14 cellular contexts compared by ENCODE assay signal in the genomic region with DNA sequence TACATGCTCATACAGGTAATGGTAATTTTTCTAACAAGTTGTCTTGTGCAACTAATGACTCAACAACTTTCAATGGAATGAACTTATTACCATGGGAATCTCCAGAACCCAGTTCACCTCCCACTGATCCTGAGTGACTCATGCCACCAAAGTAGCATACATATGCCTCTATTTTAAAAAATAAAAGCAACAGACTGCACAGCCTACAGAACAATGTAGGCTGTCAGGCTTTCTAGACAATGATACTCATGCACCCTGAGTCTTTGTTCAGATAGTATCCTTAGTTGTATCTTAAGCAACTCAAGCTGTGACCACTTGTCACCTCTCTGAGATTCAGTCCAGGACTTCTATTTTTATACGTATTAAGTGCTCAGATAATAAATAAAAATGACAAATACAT.
DNase-seq lines count a peak whose midpoint lies in the region; ATAC-seq and TF ChIP-seq lines count a peak whose summit lies in the region.
"Had no signal": no experiment of that assay in that cellular context is flagged by ENCODE, and none has a peak within 500 bp of the region (broad histone marks: within the 10 kb centered on the region; RNA-seq: fewer than 3 reads in every experiment).

No MANE protein-coding gene starts in this region.

- H3K79me2 ChIP-seq in GM23248 (ENCODE audit: insufficient read depth): no peaks in the 10 kb centered on the region

- no peak overlapping the region for H4K91ac ChIP-seq in neuronal stem cell (ENCODE audit: low read depth, low read length, poor library complexity)

- no peak overlapping the region for H3K18ac ChIP-seq in neuronal stem cell (ENCODE audit: low read length)

- no peak overlapping the region for H2BK12ac ChIP-seq in neuronal stem cell (ENCODE audit: low read length)

- no peaks in the 10 kb centered on the region for H3K79me1 ChIP-seq in neuronal stem cell (ENCODE audit: low read depth, low read length)

- no peak overlapping the region for H2BK5ac ChIP-seq in neuronal stem cell (ENCODE audit: low read length)

- H3K14ac ChIP-seq in neuronal stem cell (ENCODE audit: low read length): no peak overlapping the region

- no peaks in the 10 kb centered on the region for H4K20me1 ChIP-seq in GM23248 (ENCODE audit: insufficient read depth)
- H4K20me1 ChIP-seq: BLaER1 treated with 17β-estradiol and CSF1 and Interleukin-3, amounts not matched to agents 10 nM and 100 nM had no signal

- no peak overlapping the region for H4K8ac ChIP-seq in neuronal stem cell (ENCODE audit: low read depth, low read length)

- H2AFZ ChIP-seq in GM23248 (no peak overlapping the region), neuronal stem cell (ENCODE audit: low read length) (no peak overlapping the region)

- no peak overlapping the region for H3K27ac ChIP-seq in A673 (ENCODE audit: low read depth, low read length, poor library complexity, severe bottlenecking)
- H3K27ac ChIP-seq in GM23248: 0 out of 2 replicates have a peak overlapping the region, but pooled peaks have one; percentile 3
- H3K27ac ChIP-seq in neuronal stem cell (replicated peaks; ENCODE audit: low read length): no peak overlapping the region
- H3K27ac ChIP-seq: BLaER1 treated with 17β-estradiol and CSF1 and Interleukin-3, amounts not matched to agents 10 nM and 100 nM; vagina had no signal

- intact Hi-C loops in A673 (cut with micrococcal nuclease; ENCODE audit: unreplicated experiment) (no loop called here), head of caudate nucleus (cut with DNase I) (no loop called here)

- in situ Hi-C loops in GM23248 (cut with MboI) (loop anchor here (25.0 kb wide), 3 partner anchors 513 to 838 kb away; no protein-coding TSS in a partner anchor), astrocyte of the cerebellum (cut with HindIII; ENCODE audit: low sequenced_read_pairs) (no loop called here)

- no peak overlapping the region for H3K23ac ChIP-seq in neuronal stem cell (ENCODE audit: low read depth, low read length, poor library complexity)

- no peaks in the 10 kb centered on the region for H3K4me1 ChIP-seq in A673 (ENCODE audit: insufficient read depth, low read length, poor library complexity, severe bottlenecking)
- peaks cover 17% of the 10 kb centered on the region for H3K4me1 ChIP-seq in GM23248 (ENCODE audit: insufficient read depth)
- H3K4me1 ChIP-seq in neuronal stem cell (ENCODE audit: control insufficient read depth in 2 of 2, insufficient read depth in 1 of 2, low read depth in 1 of 2, low read length in 2 of 2): peaks cover 0 to 7% of the 10 kb centered on the region in 2 donors

- H3F3A ChIP-seq in GM23248 (ENCODE audit: insufficient read depth): peaks cover 4% of the 10 kb centered on the region; the same call in 1 of the 2 replicates

- H2BK120ac ChIP-seq in neuronal stem cell (ENCODE audit: low read depth, low read length): no peak overlapping the region

- H2AK5ac ChIP-seq in neuronal stem cell (ENCODE audit: low read depth, low read length): no peak overlapping the region

- H3K4me2 ChIP-seq in GM23248 (ENCODE audit: unreplicated experiment) (peak overlapping the region; percentile 51), neuronal stem cell (ENCODE audit: insufficient read depth, low read length, poor library complexity, severe bottlenecking) (no peak overlapping the region)
- H3K4me2 ChIP-seq: BLaER1 treated with 17β-estradiol and CSF1 and Interleukin-3, amounts not matched to agents 10 nM and 100 nM had no signal

- POLR2A ChIA-PET in A673 (lab: Charles Lee; ENCODE audit: low non-redundant PET): no interaction called here

- H3K36me3 ChIP-seq in A673 (ENCODE audit: insufficient read depth, low read length, poor library complexity, severe bottlenecking): no peaks in the 10 kb centered on the region
- no peaks in the 10 kb centered on the region for H3K36me3 ChIP-seq in GM23248 (ENCODE audit: low read depth)
- no peaks in the 10 kb centered on the region for H3K36me3 ChIP-seq in neuronal stem cell (replicated peaks in 1 of 2; ENCODE audit: control insufficient read depth in 2 of 2, insufficient read depth in 2 of 2, low read length in 2 of 2)
- H3K36me3 ChIP-seq: BLaER1 treated with 17β-estradiol and CSF1 and Interleukin-3, amounts not matched to agents 10 nM and 100 nM; vagina had no signal

- H3K9me2 ChIP-seq in GM23248 (ENCODE audit: insufficient read depth): no peaks in the 10 kb centered on the region; the same call in 1 of the 2 replicates

- no peak overlapping the region for H3K4ac ChIP-seq in neuronal stem cell (ENCODE audit: low read length)

- no TSS peak for BruUV-seq in A673 (replicated peaks; lab: Mats Ljungman, UMichigan)

- no peak overlapping the region for H3K4me3 ChIP-seq in A673 (ENCODE audit: low read depth, low read length, poor library complexity, severe bottlenecking)
- H3K4me3 ChIP-seq in GM23248: no peak overlapping the region
- H3K4me3 ChIP-seq in astrocyte of the cerebellum (ENCODE audit: low read depth, low read length): no peak overlapping the region
- H3K4me3 ChIP-seq in neuronal stem cell (ENCODE audit: low read length in 2 of 2): no peak overlapping the region
- H3K4me3 ChIP-seq: BLaER1 treated with 17β-estradiol and CSF1 and Interleukin-3, amounts not matched to agents 10 nM and 100 nM; vagina had no signal

- ATAC-seq in HG03354 (IDR thresholded peaks at IDR 0.05; ENCODE audit: poor library complexity, severe bottlenecking, unreplicated experiment) (no peak), HG03457 (IDR thresholded peaks at IDR 0.05; ENCODE audit: unreplicated experiment) (no peak)
- no peak for ATAC-seq in activated CD4-positive, CD25-positive, alpha-beta regulatory T cell treated with anti-CD3 and anti-CD28 coated beads, Interleukin-2, amount 50 U/mL, for 24 hours

- H3K9me3 ChIP-seq in A673 (ENCODE audit: low read depth, low read length, poor library complexity, severe bottlenecking) (no peaks in the 10 kb centered on the region), GM23248 (ENCODE audit: low read depth) (no peaks in the 10 kb centered on the region), neuronal stem cell (replicated peaks in 1 of 2; ENCODE audit: control insufficient read depth in 2 of 2, insufficient read depth in 1 of 2, low read depth in 1 of 2, low read length in 2 of 2) (no peaks in the 10 kb centered on the region)
- H3K9me3 ChIP-seq: BLaER1 treated with 17β-estradiol and CSF1 and Interleukin-3, amounts not matched to agents 10 nM and 100 nM; vagina had no signal

- 44 to 50% methylated on average over 1 of the region's 1 CpG for WGBS in GM23248 (ENCODE audit: low coverage in 1 of 2, low lambda C conversion rate in 2 of 2, missing lambda C conversion rate in 2 of 2), 2 experiments
- no CpG with 5 or more reads among the region's 1 CpG for WGBS in neuronal stem cell (ENCODE audit: extremely low coverage in 2 of 2, insufficient read length in 2 of 2, insufficient replicate concordance in 1 of 2), 2 donors

- no peak overlapping the region for H2BK15ac ChIP-seq in neuronal stem cell (ENCODE audit: low read length)

- peak; percentile 33 for DNase-seq in A673 (ENCODE audit: low spot score)
- peak; percentile 90 for DNase-seq in GM23248
- DNase-seq in astrocyte of the cerebellum (ENCODE audit: low read depth): peak; percentile 75
- DNase-seq in head of caudate nucleus: peak in 26 of 42 donors; percentile 7 to 81 (median 41)
- DNase-seq in neuronal stem cell (ENCODE audit: low spot score): no peak
- DNase-seq: activated naive CD8-positive, alpha-beta T cell treated with anti-CD3 and anti-CD28 coated beads, Interleukin-2, amount 10 ng/mL, durations not matched to agents 7 days and 5 days; effector memory CD4-positive, alpha-beta T cell; stimulated activated CD4-positive, alpha-beta T cell treated with anti-CD3 and anti-CD28 coated beads, Interleukin-12 subunit alpha, Interleukin-12 subunit beta, amount 100 ng/mL, for 4 hours; stimulated activated CD8-positive, alpha-beta memory T cell treated with anti-CD3 and anti-CD28 coated beads, Interleukin-4, amount 100 ng/mL, for 48 hours had no signal

- CTCF ChIA-PET in A673 (lab: Charles Lee): no interaction called here

- H3K9ac ChIP-seq in GM23248 (no peak overlapping the region), neuronal stem cell (ENCODE audit: low read depth, low read length, poor library complexity) (no peak overlapping the region)
- H3K9ac ChIP-seq: BLaER1 treated with 17β-estradiol and CSF1 and Interleukin-3, amounts not matched to agents 10 nM and 100 nM had no signal

- no peaks in the 10 kb centered on the region for H3K27me3 ChIP-seq in A673 (replicated peaks; ENCODE audit: insufficient read depth, low read depth, low read length, poor library complexity)
- H3K27me3 ChIP-seq in GM23248 (replicated peaks; ENCODE audit: insufficient read depth): no peaks in the 10 kb centered on the region
- no peaks in the 10 kb centered on the region for H3K27me3 ChIP-seq in neuronal stem cell (ENCODE audit: control insufficient read depth in 3 of 3, insufficient read depth in 3 of 3, low read depth in 1 of 3, low read length in 3 of 3)
- H3K27me3 ChIP-seq: BLaER1 treated with 17β-estradiol and CSF1 and Interleukin-3, amounts not matched to agents 10 nM and 100 nM; vagina had no signal

- TF ChIP-seq CTCF in A673 (conservative IDR thresholded peaks at IDR 0.05; ENCODE audit: low read depth, low read length) (no peak), astrocyte of the cerebellum (IDR thresholded peaks at IDR 0.05; ENCODE audit: low read depth, low read length, missing control alignments) (no peak)
